ENCODE assay signal across 1 cellular context in genomic region chr1:101371259-101371658, GRCh38.
TF ChIP-seq lines count a peak whose summit lies in the region.

No MANE protein-coding gene starts in this region.

TF ChIP-seq in GM12878, 131 proteins besides CTCF, POLR2A, EP300 and RAD21 (continued from another document and continues in another):
- TF ChIP-seq ZBTB40 (IDR thresholded peaks at IDR 0.05; ENCODE audit: borderline replicate concordance), result no peak
- TF ChIP-seq NFXL1 (IDR thresholded peaks at IDR 0.05; ENCODE audit: borderline replicate concordance), result no peak
- TF ChIP-seq POU2F2 (IDR thresholded peaks at IDR 0.05; ENCODE audit: borderline replicate concordance, low read depth, low read length), result 0 out of 3 replicates have a peak, but pooled peaks have one; percentile 67
- TF ChIP-seq PRDM15 (CRISPR knock-in tag; IDR thresholded peaks at IDR 0.05), result no peak
- TF ChIP-seq BACH1 (IDR thresholded peaks at IDR 0.05; ENCODE audit: borderline replicate concordance), result peak; percentile 58; the same call in 1 of the 2 replicates
- no peak for TF ChIP-seq NKRF (conservative IDR thresholded peaks at IDR 0.05)
- no peak for TF ChIP-seq NR2C2 (IDR thresholded peaks at IDR 0.05; ENCODE audit: borderline replicate concordance, control insufficient read depth, insufficient read length, low read depth)
- no peak for TF ChIP-seq HDGF (IDR thresholded peaks at IDR 0.05)
- TF ChIP-seq, protein P1, sequence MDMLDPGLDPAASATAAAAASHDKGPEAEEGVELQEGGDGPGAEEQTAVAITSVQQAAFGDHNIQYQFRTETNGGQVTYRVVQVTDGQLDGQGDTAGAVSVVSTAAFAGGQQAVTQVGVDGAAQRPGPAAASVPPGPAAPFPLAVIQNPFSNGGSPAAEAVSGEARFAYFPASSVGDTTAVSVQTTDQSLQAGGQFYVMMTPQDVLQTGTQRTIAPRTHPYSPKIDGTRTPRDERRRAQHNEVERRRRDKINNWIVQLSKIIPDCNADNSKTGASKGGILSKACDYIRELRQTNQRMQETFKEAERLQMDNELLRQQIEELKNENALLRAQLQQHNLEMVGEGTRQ (IDR thresholded peaks at IDR 0.05; ENCODE audit: borderline replicate concordance, low read depth, low read length), result no peak
- TF ChIP-seq FOXM1 (IDR thresholded peaks at IDR 0.05; ENCODE audit: low read depth, low read length), result peak; percentile 93
- TF ChIP-seq BCL3 (IDR thresholded peaks at IDR 0.05; ENCODE audit: borderline replicate concordance, insufficient read depth, low read depth, low read length, poor library complexity, severe bottlenecking), result peak; percentile 95
- no peak for TF ChIP-seq BRCA1 (IDR thresholded peaks at IDR 0.05; ENCODE audit: low read depth, low read length)
- TF ChIP-seq ZNF622 (IDR thresholded peaks at IDR 0.05), result no peak
- no peak for TF ChIP-seq HCFC1 (IDR thresholded peaks at IDR 0.05; ENCODE audit: low read length)
- TF ChIP-seq PKNOX1 (IDR thresholded peaks at IDR 0.05), result peak; percentile 37; the same call in 1 of the 2 replicates
- TF ChIP-seq, protein P2, sequence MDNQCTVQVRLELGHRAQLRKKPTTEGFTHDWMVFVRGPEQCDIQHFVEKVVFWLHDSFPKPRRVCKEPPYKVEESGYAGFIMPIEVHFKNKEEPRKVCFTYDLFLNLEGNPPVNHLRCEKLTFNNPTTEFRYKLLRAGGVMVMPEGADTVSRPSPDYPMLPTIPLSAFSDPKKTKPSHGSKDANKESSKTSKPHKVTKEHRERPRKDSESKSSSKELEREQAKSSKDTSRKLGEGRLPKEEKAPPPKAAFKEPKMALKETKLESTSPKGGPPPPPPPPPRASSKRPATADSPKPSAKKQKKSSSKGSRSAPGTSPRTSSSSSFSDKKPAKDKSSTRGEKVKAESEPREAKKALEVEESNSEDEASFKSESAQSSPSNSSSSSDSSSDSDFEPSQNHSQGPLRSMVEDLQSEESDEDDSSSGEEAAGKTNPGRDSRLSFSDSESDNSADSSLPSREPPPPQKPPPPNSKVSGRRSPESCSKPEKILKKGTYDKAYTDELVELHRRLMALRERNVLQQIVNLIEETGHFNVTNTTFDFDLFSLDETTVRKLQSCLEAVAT (IDR thresholded peaks at IDR 0.05), result peak; percentile 76
- TF ChIP-seq, protein P3, sequence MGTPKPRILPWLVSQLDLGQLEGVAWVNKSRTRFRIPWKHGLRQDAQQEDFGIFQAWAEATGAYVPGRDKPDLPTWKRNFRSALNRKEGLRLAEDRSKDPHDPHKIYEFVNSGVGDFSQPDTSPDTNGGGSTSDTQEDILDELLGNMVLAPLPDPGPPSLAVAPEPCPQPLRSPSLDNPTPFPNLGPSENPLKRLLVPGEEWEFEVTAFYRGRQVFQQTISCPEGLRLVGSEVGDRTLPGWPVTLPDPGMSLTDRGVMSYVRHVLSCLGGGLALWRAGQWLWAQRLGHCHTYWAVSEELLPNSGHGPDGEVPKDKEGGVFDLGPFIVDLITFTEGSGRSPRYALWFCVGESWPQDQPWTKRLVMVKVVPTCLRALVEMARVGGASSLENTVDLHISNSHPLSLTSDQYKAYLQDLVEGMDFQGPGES (IDR thresholded peaks at IDR 0.05), result no peak
- no peak for TF ChIP-seq ATF3 (IDR thresholded peaks at IDR 0.05; ENCODE audit: borderline replicate concordance, extremely low read depth, low read depth, low read length)
- no peak for TF ChIP-seq WRNIP1 (IDR thresholded peaks at IDR 0.05; ENCODE audit: borderline replicate concordance, low read depth, low read length)
- TF ChIP-seq, protein P4, sequence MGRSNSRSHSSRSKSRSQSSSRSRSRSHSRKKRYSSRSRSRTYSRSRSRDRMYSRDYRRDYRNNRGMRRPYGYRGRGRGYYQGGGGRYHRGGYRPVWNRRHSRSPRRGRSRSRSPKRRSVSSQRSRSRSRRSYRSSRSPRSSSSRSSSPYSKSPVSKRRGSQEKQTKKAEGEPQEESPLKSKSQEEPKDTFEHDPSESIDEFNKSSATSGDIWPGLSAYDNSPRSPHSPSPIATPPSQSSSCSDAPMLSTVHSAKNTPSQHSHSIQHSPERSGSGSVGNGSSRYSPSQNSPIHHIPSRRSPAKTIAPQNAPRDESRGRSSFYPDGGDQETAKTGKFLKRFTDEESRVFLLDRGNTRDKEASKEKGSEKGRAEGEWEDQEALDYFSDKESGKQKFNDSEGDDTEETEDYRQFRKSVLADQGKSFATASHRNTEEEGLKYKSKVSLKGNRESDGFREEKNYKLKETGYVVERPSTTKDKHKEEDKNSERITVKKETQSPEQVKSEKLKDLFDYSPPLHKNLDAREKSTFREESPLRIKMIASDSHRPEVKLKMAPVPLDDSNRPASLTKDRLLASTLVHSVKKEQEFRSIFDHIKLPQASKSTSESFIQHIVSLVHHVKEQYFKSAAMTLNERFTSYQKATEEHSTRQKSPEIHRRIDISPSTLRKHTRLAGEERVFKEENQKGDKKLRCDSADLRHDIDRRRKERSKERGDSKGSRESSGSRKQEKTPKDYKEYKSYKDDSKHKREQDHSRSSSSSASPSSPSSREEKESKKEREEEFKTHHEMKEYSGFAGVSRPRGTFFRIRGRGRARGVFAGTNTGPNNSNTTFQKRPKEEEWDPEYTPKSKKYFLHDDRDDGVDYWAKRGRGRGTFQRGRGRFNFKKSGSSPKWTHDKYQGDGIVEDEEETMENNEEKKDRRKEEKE (IDR thresholded peaks at IDR 0.05), result no peak
- TF ChIP-seq ZNF207 (IDR thresholded peaks at IDR 0.05; ENCODE audit: borderline replicate concordance), result no peak
- TF ChIP-seq ZNF217 (IDR thresholded peaks at IDR 0.05), result peak; percentile 89
- no peak for TF ChIP-seq SMARCA5 (IDR thresholded peaks at IDR 0.05)
- no peak for TF ChIP-seq CBFB (IDR thresholded peaks at IDR 0.05; ENCODE audit: low read depth)
- no peak for TF ChIP-seq RFX5 (IDR thresholded peaks at IDR 0.05; ENCODE audit: low read depth, low read length)
- TF ChIP-seq, protein P5, sequence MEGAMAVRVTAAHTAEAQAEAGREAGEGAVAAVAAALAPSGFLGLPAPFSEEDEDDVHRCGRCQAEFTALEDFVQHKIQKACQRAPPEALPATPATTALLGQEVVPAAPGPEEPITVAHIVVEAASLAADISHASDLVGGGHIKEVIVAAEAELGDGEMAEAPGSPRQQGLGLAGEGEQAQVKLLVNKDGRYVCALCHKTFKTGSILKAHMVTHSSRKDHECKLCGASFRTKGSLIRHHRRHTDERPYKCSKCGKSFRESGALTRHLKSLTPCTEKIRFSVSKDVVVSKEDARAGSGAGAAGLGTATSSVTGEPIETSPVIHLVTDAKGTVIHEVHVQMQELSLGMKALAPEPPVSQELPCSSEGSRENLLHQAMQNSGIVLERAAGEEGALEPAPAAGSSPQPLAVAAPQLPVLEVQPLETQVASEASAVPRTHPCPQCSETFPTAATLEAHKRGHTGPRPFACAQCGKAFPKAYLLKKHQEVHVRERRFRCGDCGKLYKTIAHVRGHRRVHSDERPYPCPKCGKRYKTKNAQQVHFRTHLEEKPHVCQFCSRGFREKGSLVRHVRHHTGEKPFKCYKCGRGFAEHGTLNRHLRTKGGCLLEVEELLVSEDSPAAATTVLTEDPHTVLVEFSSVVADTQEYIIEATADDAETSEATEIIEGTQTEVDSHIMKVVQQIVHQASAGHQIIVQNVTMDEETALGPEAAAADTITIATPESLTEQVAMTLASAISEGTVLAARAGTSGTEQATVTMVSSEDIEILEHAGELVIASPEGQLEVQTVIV (IDR thresholded peaks at IDR 0.05; ENCODE audit: borderline replicate concordance, partially characterized antibody), result no peak
- TF ChIP-seq MYC (IDR thresholded peaks at IDR 0.05; ENCODE audit: insufficient read depth, insufficient read length, insufficient replicate concordance, low read length, severe bottlenecking), result no peak
- TF ChIP-seq PAX5 (IDR thresholded peaks at IDR 0.05; ENCODE audit: borderline replicate concordance, low read depth, low read length), result peak; percentile 80
- TF ChIP-seq PBX3 (IDR thresholded peaks at IDR 0.05; ENCODE audit: insufficient replicate concordance, low read depth, low read length), result no peak
